In the genomic region with DNA sequence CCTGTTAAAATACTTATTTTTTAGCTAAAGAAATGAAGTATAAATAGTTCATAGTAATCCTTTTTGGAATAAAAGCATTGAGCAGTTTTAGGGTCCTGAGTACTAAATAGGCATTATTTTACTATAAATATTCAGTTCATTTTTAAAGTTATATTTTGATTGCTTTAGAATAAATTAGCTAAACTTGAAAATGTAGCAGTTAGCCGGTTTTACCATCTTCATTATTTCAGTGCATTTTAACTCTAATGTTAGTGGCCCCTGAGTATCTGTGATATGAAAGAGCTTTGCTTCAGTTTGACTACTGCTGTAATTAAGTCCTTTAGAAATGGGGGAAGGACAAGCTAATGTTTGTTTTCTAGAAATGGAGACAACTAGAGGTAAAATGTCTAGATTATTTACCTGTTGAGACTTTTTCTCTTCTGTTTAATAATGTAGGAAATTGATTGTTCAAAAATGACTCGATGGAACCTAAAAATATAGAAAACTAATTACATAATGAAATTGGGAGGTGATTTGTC, we compare ENCODE assay signal across 10 cellular contexts. TPM values are rescaled to one million over a fixed set of nuclear protein-coding genes. Genes with fewer than 3 reads are reported as not detected.
DNase-seq lines count a peak whose midpoint lies in the region; ATAC-seq and TF ChIP-seq lines count a peak whose summit lies in the region.
"Had no signal": no experiment of that assay in that cellular context is flagged by ENCODE, and none has a peak within 500 bp of the region (broad histone marks: within the 10 kb centered on the region; RNA-seq: fewer than 3 reads in every experiment).

No MANE protein-coding gene starts in this region.

- CTCF ChIA-PET in Calu3 (lab: Charles Lee): no interaction called here

- WGBS in body of pancreas, 2 donors: 66 to 70% methylated on average over 2 of the region's 2 CpGs

- no peak for TF ChIP-seq POLR2A in body of pancreas (IDR thresholded peaks at IDR 0.05)

- no peaks in the 10 kb centered on the region for H3K9me3 ChIP-seq in body of pancreas

- peak overlapping the region; percentile 98 for H3K4me3 Mint-ChIP-seq in Calu3 (ENCODE audit: low read depth, unreplicated experiment)
- H3K4me3 Mint-ChIP-seq in natural killer cell: peak overlapping the region; percentile 99

- DNase-seq in Calu3 (no peak), LNCaP clone FGC (ENCODE audit: low read depth) (no peak), astrocyte of the spinal cord (ENCODE audit: low read depth, low spot score) (peak; percentile 61), natural killer cell (no peak), G401 (ENCODE audit: low spot score) (no peak), GM13977 (ENCODE audit: low spot score) (no peak), body of pancreas (no peak), cerebellar cortex (ENCODE audit: low spot score) (no peak)
- DNase-seq: activated CD4-positive, CD25-positive, alpha-beta regulatory T cell treated with anti-CD3 and anti-CD28 coated beads, Interleukin-2, amount 50 U/mL, for 72 hours; kidney had no signal

- in situ Hi-C loops in astrocyte of the spinal cord (cut with HindIII; ENCODE audit: low sequenced_read_pairs): no loop called here
- in situ Hi-C loops in G401 (cut with HindIII; ENCODE audit: low sequenced_read_pairs): no loop called here
- in situ Hi-C loops in GM13977 (cut with MboI; ENCODE audit: low pct_unique_long_range_greater_than_20kb, low sequenced_read_pairs, unreplicated experiment): no loop called here

- H3K27me3 Mint-ChIP-seq in Calu3 (ENCODE audit: unreplicated experiment) (no peaks in the 10 kb centered on the region), natural killer cell (ENCODE audit: low read depth in 2 of 2) (no peaks in the 10 kb centered on the region)

- TF ChIP-seq CTCF in Calu3 (IDR thresholded peaks at IDR 0.05; ENCODE audit: unreplicated experiment) (no peak), LNCaP clone FGC (IDR thresholded peaks at IDR 0.05; ENCODE audit: control insufficient read depth, extremely low read depth, insufficient read depth) (no peak), astrocyte of the spinal cord (IDR thresholded peaks at IDR 0.05; ENCODE audit: low read depth, low read length) (no peak), natural killer cell (IDR thresholded peaks at IDR 0.05) (no peak), GM13977 (IDR thresholded peaks at IDR 0.05; ENCODE audit: extremely low read depth, insufficient read depth, missing control alignments) (no peak), body of pancreas (IDR thresholded peaks at IDR 0.05) (no peak)

- peaks cover 13% of the 10 kb centered on the region for H3K4me1 ChIP-seq in body of pancreas

- H3K27ac ChIP-seq in body of pancreas: no peak overlapping the region

- H3K27me3 ChIP-seq in body of pancreas: no peaks in the 10 kb centered on the region

- H3K36me3 Mint-ChIP-seq in Calu3 (ENCODE audit: insufficient read depth, unreplicated experiment) (peaks cover 96% of the 10 kb centered on the region), natural killer cell (peaks cover 7% of the 10 kb centered on the region)

- H3K4me1 Mint-ChIP-seq in Calu3 (ENCODE audit: low read depth, unreplicated experiment): peaks cover 22% of the 10 kb centered on the region
- peaks cover 49 to 57% of the 10 kb centered on the region in 2 donors for H3K4me1 Mint-ChIP-seq in natural killer cell

- peak overlapping the region; percentile 98 for H3K27ac Mint-ChIP-seq in Calu3 (ENCODE audit: unreplicated experiment)
- H3K27ac Mint-ChIP-seq in natural killer cell: peak overlapping the region; percentile 83 to 98

- ATAC-seq in natural killer cell (no peak), body of pancreas (no peak)

- H3K9me3 Mint-ChIP-seq in Calu3 (ENCODE audit: low read depth, unreplicated experiment): no peaks in the 10 kb centered on the region
- H3K9me3 Mint-ChIP-seq in natural killer cell: no peaks in the 10 kb centered on the region

- H3K36me3 ChIP-seq in body of pancreas (replicated peaks in 1 of 2; ENCODE audit: insufficient read depth in 1 of 2, low read depth in 2 of 2): peaks cover 0 to 2% of the 10 kb centered on the region in 2 donors

- intact Hi-C loops in Calu3 (cut with micrococcal nuclease; ENCODE audit: unreplicated experiment): loop anchor here (5.0 to 10.0 kb wide), 2 partner anchors 44 to 272 kb away; partner anchors contain the start of genes ARL14 and TRIM59
- intact Hi-C loops in natural killer cell (cut with micrococcal nuclease): no loop called here
- intact Hi-C loops in body of pancreas (cut with DNase I): no loop called here

- no TSS peak for BruUV-seq in Calu3 (replicated peaks; lab: Mats Ljungman, UMichigan)

- H3K4me3 ChIP-seq in LNCaP clone FGC (ENCODE audit: low read depth, low read length) (peak overlapping the region; percentile 93), astrocyte of the spinal cord (ENCODE audit: low read depth, low read length) (peak overlapping the region; percentile 99), body of pancreas (no peak overlapping the region)

RNA-seq across cellular contexts. Expression of gene SMC4, which starts 3.6 kb away (rescaled TPM):
- total RNA-seq in Calu3 (2022): 231 and 256 TPM in 2 replicates
- 10 to 100 TPM; 83.4 to 99.3 (median 92.0) TPM for total RNA-seq in natural killer cell
- total RNA-seq in G401 (2014; rRNA removed; shearing (Covaris generic)): 112 and 168 TPM in 2 replicates
- 10 to 100 TPM; 12.5 to 35.6 TPM for total RNA-seq in body of pancreas

RNA-seq across cellular contexts. Expression of gene IFT80, which starts 4.1 kb away (rescaled TPM):
- total RNA-seq in Calu3 (2022) (58.0 and 61.8 TPM in 2 replicates), natural killer cell (10 to 100 TPM; 22.6 to 22.9 (median 22.9) TPM), body of pancreas (10 to 100 TPM; 15.5 to 31.6 TPM)
- total RNA-seq in G401 (2014; rRNA removed; shearing (Covaris generic)): 24.8 and 53.4 TPM in 2 replicates

RNA-seq across cellular contexts. Expression of gene TRIM59, which starts 46.5 kb away (rescaled TPM):
- total RNA-seq in Calu3 (2022): 20.8 and 22.3 TPM in 2 replicates
- total RNA-seq in natural killer cell: 10 to 100 TPM; 16.7 to 20.3 (median 17.9) TPM
- 0.06 TPM in 1 of 2 replicates, not detected in the other for total RNA-seq in G401 (2014; rRNA removed; shearing (Covaris generic))
- total RNA-seq in body of pancreas: 1 to 10 TPM in 1 of 2 donors, under 1 TPM in 1; 0.99 to 2.1 TPM

Comparison
In these comparisons a context has a peak if more than half of its experiments do, and no peak if none do; other contexts are left out.
1. H3K4me3 ChIP-seq: peak in LNCaP clone FGC (single experiment) and astrocyte of the spinal cord (single experiment); none in body of pancreas (0 of 2).